In genomic region chr7:26397326-26397725, GRCh38 we compare ENCODE assay signal across 1 cellular context.
TF ChIP-seq lines count a peak whose summit lies in the region.

No MANE protein-coding gene starts in this region.

TF ChIP-seq in GM23338, 12 proteins besides CTCF, POLR2A, EP300 and RAD21 (continued from another document):
- TF ChIP-seq REST (IDR thresholded peaks at IDR 0.05; ENCODE audit: unreplicated experiment) = no peak
- TF ChIP-seq EZH2phosphoT487 (IDR thresholded peaks at IDR 0.05; ENCODE audit: unreplicated experiment) = no peak
- no peak for TF ChIP-seq ZNF114 (CRISPR knock-in tag; IDR thresholded peaks at IDR 0.05)
- TF ChIP-seq ZNF462 (CRISPR knock-in tag; IDR thresholded peaks at IDR 0.05) = no peak
- no peak for TF ChIP-seq JUNB (IDR thresholded peaks at IDR 0.05; ENCODE audit: unreplicated experiment)
- no peak for TF ChIP-seq NANOG (IDR thresholded peaks at IDR 0.05; ENCODE audit: borderline replicate concordance)
- TF ChIP-seq POLR2AphosphoS5 (IDR thresholded peaks at IDR 0.05; ENCODE audit: low read depth) = no peak
